ENCODE assay signal across 3 cellular contexts in the genomic region with DNA sequence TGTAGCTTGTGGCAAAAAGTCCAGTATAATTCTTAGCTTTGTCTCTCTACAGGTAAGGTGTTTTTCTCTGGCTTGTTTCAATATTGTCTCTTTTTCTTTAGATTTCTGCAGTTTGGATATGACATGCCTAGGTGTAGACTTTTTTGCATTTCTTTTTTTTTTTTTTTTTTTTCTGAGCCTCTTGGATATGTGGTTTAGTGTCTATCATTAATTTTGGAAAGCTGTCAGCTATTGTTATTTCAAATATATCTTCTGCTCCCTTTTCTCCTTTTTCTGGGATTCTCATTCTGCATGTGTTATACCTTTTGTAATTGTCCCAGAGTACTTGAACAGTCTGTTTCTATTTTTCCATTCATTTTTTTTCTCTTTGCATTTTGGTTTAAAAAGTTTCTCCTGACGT.
"Had no signal": no experiment of that assay in that cellular context is flagged by ENCODE, and none has a peak within 500 bp of the region (broad histone marks: within the 10 kb centered on the region; RNA-seq: fewer than 3 reads in every experiment).

No MANE protein-coding gene starts in this region.

- DNase-seq: GDM1, GF-D8 had no signal

- ATAC-seq: GM12878 had no signal

- H3K4me3 ChIP-seq: GM12878 had no signal
